9 cellular contexts compared by ENCODE assay signal in genomic region chr13:107211073-107211472, GRCh38.
A peak's percentile ranks its signal among the peaks of the same experiment; 100 is the strongest.
DNase-seq lines count a peak whose midpoint lies in the region; ATAC-seq and TF ChIP-seq lines count a peak whose summit lies in the region.
"Had no signal": no experiment of that assay in that cellular context is flagged by ENCODE, and none has a peak within 500 bp of the region (broad histone marks: within the 10 kb centered on the region; RNA-seq: fewer than 3 reads in every experiment).

No MANE protein-coding gene starts in this region.

- DNase-seq in HK-2 (ENCODE audit: unreplicated experiment): peak; percentile 63
- peak; percentile 28 for DNase-seq in NCI-H526 treated with DMSO at 0.1 percent for 48 hours (lab: John Stamatoyannopoulos, UW)
- peak; percentile 65 for DNase-seq in activated CD8-positive, alpha-beta memory T cell treated with anti-CD3 and anti-CD28 coated beads for 24 hours
- DNase-seq in esophagus squamous epithelium (lab: John Stamatoyannopoulos, UW): no peak
- peak; percentile 78 for DNase-seq in transverse colon

- ATAC-seq in GM21423 (IDR thresholded peaks at IDR 0.05; ENCODE audit: unreplicated experiment): peak; percentile 97

- no peaks in the 10 kb centered on the region for H4K20me1 ChIP-seq in DOHH2 (ENCODE audit: control insufficient read depth, insufficient read depth, low read depth, low read length)

- H3K36me3 ChIP-seq in DOHH2 (ENCODE audit: control insufficient read depth, low read length) (no peaks in the 10 kb centered on the region), esophagus squamous epithelium (no peaks in the 10 kb centered on the region), transverse colon (no peaks in the 10 kb centered on the region)

- TF ChIP-seq EP300 in transverse colon (IDR thresholded peaks at IDR 0.05; ENCODE audit: low read depth): no peak

- peak overlapping the region; percentile 1 to 24 (median 19) for H3K27ac Mint-ChIP-seq in nephron
- H3K27ac Mint-ChIP-seq: dendritic cell treated with granulocyte-macrophage colony-stimulating factor and Interleukin-4, amounts not matched to agents 40 ng/mL and 50 ng/mL, for 4 days had no signal

- H3K4me2 ChIP-seq in DOHH2 (ENCODE audit: low read length): no peak overlapping the region

- H3K27me3 ChIP-seq in DOHH2 (ENCODE audit: control insufficient read depth, low read length) (no peaks in the 10 kb centered on the region), esophagus squamous epithelium (no peaks in the 10 kb centered on the region), transverse colon (no peaks in the 10 kb centered on the region)

- WGBS in esophagus squamous epithelium, 2 donors: 5 to 8% methylated on average over 8 of the region's 8 CpGs
- 5 to 11% methylated on average over 8 of the region's 8 CpGs for WGBS in transverse colon (ENCODE audit: low coverage in 1 of 2), 2 donors

- H3K4me3 ChIP-seq in DOHH2 (ENCODE audit: low read length) (no peak overlapping the region), esophagus squamous epithelium (peak overlapping the region in 1 of 4 donors; percentile 28), transverse colon (peak overlapping the region in 1 of 4 donors; percentile 5)

- peak; percentile 86 for TF ChIP-seq CTCF in DOHH2 (IDR thresholded peaks at IDR 0.05; ENCODE audit: low read depth, low read length, poor library complexity, severe bottlenecking)
- peak; percentile 35 to 79 (median 71) for TF ChIP-seq CTCF in esophagus squamous epithelium (IDR thresholded peaks at IDR 0.05)
- TF ChIP-seq CTCF in nephron (IDR thresholded peaks at IDR 0.05; ENCODE audit: unreplicated experiment in 3 of 3): peak; percentile 91 to 96 (median 95)
- peak; percentile 79 to 84 (median 80) for TF ChIP-seq CTCF in transverse colon (IDR thresholded peaks at IDR 0.05)

- peak overlapping the region in 2 of 3 experiments; percentile 17 to 67 for H3K4me3 Mint-ChIP-seq in nephron
- H3K4me3 Mint-ChIP-seq: dendritic cell treated with granulocyte-macrophage colony-stimulating factor and Interleukin-4, amounts not matched to agents 40 ng/mL and 50 ng/mL, for 4 days had no signal

- no peaks in the 10 kb centered on the region for H3F3A ChIP-seq in DOHH2 (ENCODE audit: control insufficient read depth, insufficient read depth)

- no peak for TF ChIP-seq POLR2A in esophagus squamous epithelium (IDR thresholded peaks at IDR 0.05)
- TF ChIP-seq POLR2A in transverse colon (IDR thresholded peaks at IDR 0.05): no peak

- H3K27me3 Mint-ChIP-seq in nephron (ENCODE audit: low read depth): peaks cover 22% of the 10 kb centered on the region
- H3K27me3 Mint-ChIP-seq: dendritic cell treated with granulocyte-macrophage colony-stimulating factor and Interleukin-4, amounts not matched to agents 40 ng/mL and 50 ng/mL, for 4 days had no signal

- no peaks in the 10 kb centered on the region for H3K79me2 ChIP-seq in DOHH2 (ENCODE audit: control insufficient read depth, low read length)

- H3K4me1 ChIP-seq in DOHH2 (ENCODE audit: control insufficient read depth, low read length): no peaks in the 10 kb centered on the region
- H3K4me1 ChIP-seq in esophagus squamous epithelium: peaks cover 0 to 10% (median 0%) of the 10 kb centered on the region in 3 donors
- H3K4me1 ChIP-seq in transverse colon: peaks cover 0 to 8% (median 3%) of the 10 kb centered on the region in 4 donors

- H3K27ac ChIP-seq in DOHH2 (ENCODE audit: low read depth, low read length): no peak overlapping the region
- H3K27ac ChIP-seq in esophagus squamous epithelium: no peak overlapping the region
- H3K27ac ChIP-seq in transverse colon: no peak overlapping the region

- no peaks in the 10 kb centered on the region for H3K9me2 ChIP-seq in DOHH2 (replicated peaks; ENCODE audit: control insufficient read depth, low read length)

- peaks cover 16% of the 10 kb centered on the region for H3K4me1 Mint-ChIP-seq in nephron

- in situ Hi-C loops in transverse colon (cut with MboI; ENCODE audit: low pct_ligation_motif_present in 1 of 4, low pct_unique_long_range_greater_than_20kb in 1 of 4, low sequenced_read_pairs in 3 of 4): loop anchor here (10.0 to 25.0 kb wide), 4 partner anchors 426 to 951 kb away; no protein-coding TSS in a partner anchor

- intact Hi-C loops in esophagus squamous epithelium (cut with DNase I) (no loop called here), transverse colon (cut with DNase I; ENCODE audit: low total_unique reads) (no loop called here)

- no peaks in the 10 kb centered on the region for H3K36me3 Mint-ChIP-seq in nephron (ENCODE audit: low read depth)

- H3K9me3 ChIP-seq in DOHH2 (ENCODE audit: control insufficient read depth, insufficient read depth, low read length) (no peaks in the 10 kb centered on the region), esophagus squamous epithelium (no peaks in the 10 kb centered on the region), transverse colon (no peaks in the 10 kb centered on the region)

- no peaks in the 10 kb centered on the region for H3K9me3 Mint-ChIP-seq in nephron
- H3K9me3 Mint-ChIP-seq: dendritic cell treated with granulocyte-macrophage colony-stimulating factor and Interleukin-4, amounts not matched to agents 40 ng/mL and 50 ng/mL, for 4 days had no signal
